In genomic region chr22:30754971-30755759, GRCh38 we compare ENCODE assay signal across 8 cellular contexts.
DNase-seq lines count a peak whose midpoint lies in the region; ATAC-seq and TF ChIP-seq lines count a peak whose summit lies in the region.

No MANE protein-coding gene starts in this region.

- intact Hi-C loops in Calu3 (cut with micrococcal nuclease; ENCODE audit: unreplicated experiment), result loop anchor here (1.0 to 5.0 kb wide), 3 partner anchors 60 to 308 kb away; partner anchors contain the start of gene OSBP2

- no peak overlapping the region for H3K4me3 Mint-ChIP-seq in Calu3 (ENCODE audit: low read depth, unreplicated experiment)

- H3K4me1 Mint-ChIP-seq in Calu3 (ENCODE audit: low read depth, unreplicated experiment), result no peaks in the 10 kb centered on the region

- peak; percentile 64 for TF ChIP-seq CTCF in Calu3 (IDR thresholded peaks at IDR 0.05; ENCODE audit: unreplicated experiment)

- H3K36me3 Mint-ChIP-seq in Calu3 (ENCODE audit: insufficient read depth, unreplicated experiment), result no peaks in the 10 kb centered on the region

- H3K27ac Mint-ChIP-seq in Calu3 (ENCODE audit: unreplicated experiment), result no peak overlapping the region

- DNase-seq in Calu3 (peak; percentile 68), HPDE6-E6E7 (ENCODE audit: extremely low spot score) (peak; percentile 77), OCI-M1 (lab: John Stamatoyannopoulos, UW) (peak; percentile 71), glomerular visceral epithelial cell (ENCODE audit: extremely low spot score) (peak; percentile 61), pons (ENCODE audit: low spot score) (peak; percentile 83)
- DNase-seq in activated gamma-delta T cell treated with anti-CD3 and anti-CD28 coated beads, Interleukin-2, amount 50 U/mL, for 16 hours (ENCODE audit: low read depth), result peak; percentile 17
- no peak for DNase-seq in effector CD8-positive, alpha-beta T cell (lab: John Stamatoyannopoulos, UW)

- BruUV-seq in Calu3 (replicated peaks; lab: Mats Ljungman, UMichigan), result no TSS peak

- ATAC-seq in HG02588 (IDR thresholded peaks at IDR 0.05; ENCODE audit: unreplicated experiment), result no peak

- H3K9me3 Mint-ChIP-seq in Calu3 (ENCODE audit: low read depth, unreplicated experiment), result no peaks in the 10 kb centered on the region

- CTCF ChIA-PET in Calu3 (lab: Charles Lee), result interaction anchor here (0.9 to 4.8 kb wide), 9 partner anchors 88 to 358 kb away, joined by 3 to 83 read pairs (median 4); partner anchors contain the start of genes DUSP18, PES1, SEC14L2 and SLC35E4

- no peaks in the 10 kb centered on the region for H3K27me3 Mint-ChIP-seq in Calu3 (ENCODE audit: unreplicated experiment)
